15 cellular contexts compared by ENCODE assay signal in genomic region chr6:165794179-165794601, GRCh38.
"Had no signal": no experiment of that assay in that cellular context is flagged by ENCODE, and none has a peak within 500 bp of the region (broad histone marks: within the 10 kb centered on the region; RNA-seq: fewer than 3 reads in every experiment).

No MANE protein-coding gene starts in this region.

- H3K4me2 ChIP-seq: hepatocyte had no signal

- H3K4me1 ChIP-seq: colonic mucosa, lower lobe of right lung, tibial nerve had no signal

- H3K27me3 ChIP-seq: colonic mucosa, hepatocyte, tibial nerve had no signal

- H3K36me3 ChIP-seq: colonic mucosa, left ventricle myocardium inferior, lower lobe of right lung, tibial nerve had no signal

- H2AFZ ChIP-seq: hepatocyte had no signal

- H3K79me2 ChIP-seq: hepatocyte had no signal

- H3K4me3 ChIP-seq: colonic mucosa, hepatocyte, left ventricle myocardium inferior, lower lobe of right lung, psoas muscle, tibial nerve had no signal

- DNase-seq: colonic mucosa; dermis blood vessel endothelial cell; foreskin melanocyte; kidney; left cardiac atrium; left ventricle myocardium inferior; lower lobe of right lung; midbrain; psoas muscle; retina; stimulated activated CD4-positive, alpha-beta T cell treated with anti-CD3 and anti-CD28 coated beads, Interleukin-2, amount 100 ng/mL, for 24 hours; stimulated activated naive CD4-positive, alpha-beta T cell had no signal

- H3K9me3 ChIP-seq: colonic mucosa, left ventricle myocardium inferior, lower lobe of right lung, psoas muscle, tibial nerve had no signal

- ATAC-seq: left cardiac atrium, psoas muscle, sciatic nerve had no signal

- H3K27ac ChIP-seq: colonic mucosa, hepatocyte, left ventricle myocardium inferior, lower lobe of right lung, psoas muscle, tibial nerve had no signal

- FAIRE-seq: kidney had no signal
